ENCODE assay signal across 30 cellular contexts in genomic region chr3:47772788-47773187, GRCh38.
"Had no signal": no experiment of that assay in that cellular context is flagged by ENCODE, and none has a peak within 500 bp of the region (broad histone marks: within the 10 kb centered on the region; RNA-seq: fewer than 3 reads in every experiment).

No MANE protein-coding gene starts in this region.

- ATAC-seq: activated CD4-positive, alpha-beta T cell treated with anti-CD3 and anti-CD28 coated beads for 36 hours; activated CD8-positive, alpha-beta T cell treated with anti-CD3 and anti-CD28 coated beads, Interleukin-2, amount 10 ng/mL, durations not matched to agents 7 days and 5 days; Panc1; Right ventricle myocardium inferior; T-cell had no signal

- H3K27me3 Mint-ChIP-seq: activated CD4-positive, alpha-beta T cell treated with anti-CD3 and anti-CD28 coated beads for 36 hours; activated naive CD8-positive, alpha-beta T cell; brain; T-cell had no signal

- DNase-seq: activated CD4-positive, alpha-beta T cell treated with anti-CD3 and anti-CD28 coated beads for 36 hours; activated CD4-positive, alpha-beta T cell treated with anti-CD3 and anti-CD28 coated beads, Interleukin-2, amount 50 U/mL, for 1 hour; activated CD8-positive, alpha-beta memory T cell treated with anti-CD3 and anti-CD28 coated beads, Interleukin-2, amount 50 U/mL, for 48 hours; activated CD8-positive, alpha-beta T cell treated with anti-CD3 and anti-CD28 coated beads, Interleukin-2, amount 10 ng/mL, durations not matched to agents 7 days and 5 days; activated gamma-delta T cell; activated naive CD4-positive, alpha-beta T cell treated with anti-CD3 and anti-CD28 coated beads for 36 hours; activated T-cell treated with anti-CD3 and anti-CD28 coated beads, Interleukin-2, amount 50 U/mL, for 1 hour; amygdala; KG1; MV-4-11; NCI-H1092 treated with DMSO at 0.1 percent for 48 hours; NCI-H1436; NCI-H1694 treated with DMSO at 0.1 percent for 48 hours; NCI-H2029 treated with DMSO at 0.1 percent for 48 hours; NCI-H345; NCI-H510A; NCI-H526 treated with DMSO at 0.1 percent for 48 hours; NCI-H82; OCI-M1; RPMI8226; T-cell; T-helper 2 cell; T1000; WERI-Rb-1 had no signal

- H3K9me3 Mint-ChIP-seq: activated naive CD4-positive, alpha-beta T cell treated with anti-CD3 and anti-CD28 coated beads for 36 hours; activated T-helper 1 cell treated with anti-CD3 and anti-CD28 coated beads, Interleukin-12 subunit alpha, Interleukin-12 subunit beta, Interleukin-2, Interleukin-4 antibody, amounts not matched to agents 30 ng/mL and 10 ng/mL and 1 ng/mL, durations not matched to agents 14 hours and 24 hours and 36 hours; brain; T-cell had no signal

- H3K27ac ChIP-seq: SK-N-MC, WERI-Rb-1 had no signal

- H3K4me3 ChIP-seq: SK-N-MC had no signal

- H3K4me3 Mint-ChIP-seq: activated CD4-positive, alpha-beta T cell treated with anti-CD3 and anti-CD28 coated beads for 36 hours; activated CD8-positive, alpha-beta T cell treated with anti-CD3 and anti-CD28 coated beads, Interleukin-2, amount 10 ng/mL, durations not matched to agents 7 days and 5 days; activated naive CD4-positive, alpha-beta T cell treated with anti-CD3 and anti-CD28 coated beads for 36 hours; activated naive CD8-positive, alpha-beta T cell; activated T-helper 1 cell treated with anti-CD3 and anti-CD28 coated beads, Interleukin-12 subunit alpha, Interleukin-12 subunit beta, Interleukin-2, Interleukin-4 antibody, amounts not matched to agents 30 ng/mL and 10 ng/mL and 1 ng/mL, durations not matched to agents 14 hours and 24 hours and 36 hours; T-cell had no signal

- H3K27ac Mint-ChIP-seq: activated CD4-positive, alpha-beta T cell treated with anti-CD3 and anti-CD28 coated beads for 36 hours; activated CD8-positive, alpha-beta T cell treated with anti-CD3 and anti-CD28 coated beads, Interleukin-2, amount 10 ng/mL, durations not matched to agents 7 days and 5 days; activated naive CD4-positive, alpha-beta T cell treated with anti-CD3 and anti-CD28 coated beads for 36 hours; activated naive CD8-positive, alpha-beta T cell; activated T-helper 1 cell treated with anti-CD3 and anti-CD28 coated beads, Interleukin-12 subunit alpha, Interleukin-12 subunit beta, Interleukin-2, Interleukin-4 antibody, amounts not matched to agents 30 ng/mL and 10 ng/mL and 1 ng/mL, durations not matched to agents 14 hours and 24 hours and 36 hours; T-cell had no signal
